ENCODE assay signal across 2 cellular contexts in the genomic region with DNA sequence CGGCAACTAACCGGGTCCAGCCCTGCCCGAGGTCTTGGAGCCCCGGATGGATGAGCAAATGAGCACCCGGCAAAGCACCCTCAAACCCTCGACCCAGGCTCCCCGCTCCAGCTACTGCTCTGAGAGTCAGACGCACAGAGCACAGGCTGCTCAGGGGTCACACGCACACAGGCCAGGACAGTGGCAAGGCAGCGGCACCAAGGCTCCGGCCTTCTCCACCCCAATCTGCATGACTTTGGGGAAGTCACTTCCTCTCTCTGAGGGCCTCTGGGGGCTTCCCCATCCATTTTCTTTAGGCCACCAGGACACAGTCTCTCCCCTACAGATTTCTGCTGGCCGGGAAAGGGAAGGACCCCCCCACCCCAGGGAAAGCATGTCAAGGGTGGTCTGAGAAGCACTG.
A peak's percentile ranks its signal among the peaks of the same experiment; 100 is the strongest.
TF ChIP-seq lines count a peak whose summit lies in the region.

No MANE protein-coding gene starts in this region.

TF ChIP-seq in GM12891, 5 proteins besides CTCF, POLR2A, EP300 and RAD21:
- no peak for TF ChIP-seq TAF1 (IDR thresholded peaks at IDR 0.05; ENCODE audit: low read depth, low read length)
- TF ChIP-seq SPI1 (IDR thresholded peaks at IDR 0.05; ENCODE audit: low read depth, low read length), result peak; percentile 70
TF ChIP-seq in GM12891: peak in this region for 1.

TF ChIP-seq in K562, 482 proteins besides CTCF, POLR2A, EP300 and RAD21:
- TF ChIP-seq SPI1 (IDR thresholded peaks at IDR 0.05; ENCODE audit: borderline replicate concordance, low read depth, low read length), result peak; percentile 37; the same call in 1 of the 2 replicates
- no peak for TF ChIP-seq ELF1 (tag; IDR thresholded peaks at IDR 0.05)
- TF ChIP-seq, protein P1, sequence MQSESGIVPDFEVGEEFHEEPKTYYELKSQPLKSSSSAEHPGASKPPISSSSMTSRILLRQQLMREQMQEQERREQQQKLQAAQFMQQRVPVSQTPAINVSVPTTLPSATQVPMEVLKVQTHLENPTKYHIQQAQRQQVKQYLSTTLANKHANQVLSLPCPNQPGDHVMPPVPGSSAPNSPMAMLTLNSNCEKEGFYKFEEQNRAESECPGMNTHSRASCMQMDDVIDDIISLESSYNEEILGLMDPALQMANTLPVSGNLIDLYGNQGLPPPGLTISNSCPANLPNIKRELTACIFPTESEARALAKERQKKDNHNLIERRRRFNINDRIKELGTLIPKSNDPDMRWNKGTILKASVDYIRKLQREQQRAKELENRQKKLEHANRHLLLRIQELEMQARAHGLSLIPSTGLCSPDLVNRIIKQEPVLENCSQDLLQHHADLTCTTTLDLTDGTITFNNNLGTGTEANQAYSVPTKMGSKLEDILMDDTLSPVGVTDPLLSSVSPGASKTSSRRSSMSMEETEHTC (IDR thresholded peaks at IDR 0.05), result no peak
